ENCODE assay signal across 14 cellular contexts in genomic region chr1:75722966-75723365, GRCh38. TPM values are rescaled to one million over a fixed set of nuclear protein-coding genes. Genes with fewer than 3 reads are reported as not detected.
DNase-seq lines count a peak whose midpoint lies in the region; ATAC-seq, FAIRE-seq and TF ChIP-seq lines count a peak whose summit lies in the region.
"Had no signal": no experiment of that assay in that cellular context is flagged by ENCODE, and none has a peak within 500 bp of the region (broad histone marks: within the 10 kb centered on the region; RNA-seq: fewer than 3 reads in every experiment).

No MANE protein-coding gene starts in this region.

- WGBS in HepG2 (ENCODE audit: low lambda C conversion rate), result 97% methylated on average over 9 of the region's 9 CpGs
- 99% methylated on average over 9 of the region's 9 CpGs for WGBS in right lobe of liver (ENCODE audit: insufficient coverage, low coverage, low lambda C conversion rate, missing lambda C conversion rate)

- H3K4me1 ChIP-seq in HepG2 (ENCODE audit: insufficient read depth, low read length) (peaks cover 39% of the 10 kb centered on the region), right lobe of liver (peaks cover 0 to 19% (median 2%) of the 10 kb centered on the region in 4 donors)

- POLR2A ChIA-PET in HepG2 (lab: Yijun Ruan, JAX), result interaction anchor here (0.8 to 2.1 kb wide), 4 partner anchors 45 to 68 kb away, joined by 3 to 21 read pairs (median 8); partner anchors contain the start of gene RABGGTB

- peaks cover 2% of the 10 kb centered on the region for H3K36me3 Mint-ChIP-seq in activated T-helper 1 cell treated with anti-CD3 and anti-CD28 coated beads, Interleukin-12 subunit alpha, Interleukin-12 subunit beta, Interleukin-2, Interleukin-4 antibody, amounts not matched to agents 30 ng/mL and 10 ng/mL and 1 ng/mL, durations not matched to agents 14 hours and 24 hours and 36 hours (ENCODE audit: low read depth)
- H3K36me3 Mint-ChIP-seq in memory B cell, result no peaks in the 10 kb centered on the region

- H3K4me2 ChIP-seq in HepG2 (ENCODE audit: low read depth, low read length), result peak overlapping the region; percentile 82

- intact Hi-C loops in HepG2 (cut with micrococcal nuclease; ENCODE audit: unreplicated experiment), result no loop called here
- intact Hi-C loops in right lobe of liver (cut with DNase I), result loop anchor here in 1 of 2 donors (10.0 kb wide), 1 partner anchor 62 kb away; the partner anchor contains the start of gene RABGGTB
- intact Hi-C loops in activated T-helper 1 cell treated with anti-CD3 and anti-CD28 coated beads, Interleukin-12 subunit alpha, Interleukin-12 subunit beta, Interleukin-2, Interleukin-4 antibody, amounts not matched to agents 30 ng/mL and 10 ng/mL and 1 ng/mL, durations not matched to agents 14 hours and 24 hours and 36 hours (cut with micrococcal nuclease), result loop anchor here (2.0 to 10.0 kb wide), 3 partner anchors 552 to 1524 kb away; partner anchors contain the start of genes FPGT, LRRIQ3 and PIGK
- intact Hi-C loops in sciatic nerve (cut with DNase I), result no loop called here

- H3K9me3 Mint-ChIP-seq in activated T-helper 1 cell treated with anti-CD3 and anti-CD28 coated beads, Interleukin-12 subunit alpha, Interleukin-12 subunit beta, Interleukin-2, Interleukin-4 antibody, amounts not matched to agents 30 ng/mL and 10 ng/mL and 1 ng/mL, durations not matched to agents 14 hours and 24 hours and 36 hours, result no peaks in the 10 kb centered on the region
- H3K9me3 Mint-ChIP-seq in memory B cell, result no peaks in the 10 kb centered on the region

- H3K4me1 Mint-ChIP-seq in activated T-helper 1 cell treated with anti-CD3 and anti-CD28 coated beads, Interleukin-12 subunit alpha, Interleukin-12 subunit beta, Interleukin-2, Interleukin-4 antibody, amounts not matched to agents 30 ng/mL and 10 ng/mL and 1 ng/mL, durations not matched to agents 14 hours and 24 hours and 36 hours (ENCODE audit: low read depth), result peaks cover 28% of the 10 kb centered on the region
- H3K4me1 Mint-ChIP-seq in memory B cell, result peaks cover 22% of the 10 kb centered on the region

- H3K27ac Mint-ChIP-seq in activated T-helper 1 cell treated with anti-CD3 and anti-CD28 coated beads, Interleukin-12 subunit alpha, Interleukin-12 subunit beta, Interleukin-2, Interleukin-4 antibody, amounts not matched to agents 30 ng/mL and 10 ng/mL and 1 ng/mL, durations not matched to agents 14 hours and 24 hours and 36 hours, result no peak overlapping the region
- peak overlapping the region; percentile 98 for H3K27ac Mint-ChIP-seq in memory B cell

- FAIRE-seq in HepG2 (lab: Jason Lieb, UNC), result no peak
- FAIRE-seq: TTC549 had no signal

- peaks cover 8% of the 10 kb centered on the region; the same call in 1 of the 2 replicates for H4K20me1 ChIP-seq in HepG2 (ENCODE audit: insufficient read depth, low read length)

- peak overlapping the region; percentile 100 for H3K4me3 Mint-ChIP-seq in activated T-helper 1 cell treated with anti-CD3 and anti-CD28 coated beads, Interleukin-12 subunit alpha, Interleukin-12 subunit beta, Interleukin-2, Interleukin-4 antibody, amounts not matched to agents 30 ng/mL and 10 ng/mL and 1 ng/mL, durations not matched to agents 14 hours and 24 hours and 36 hours
- H3K4me3 Mint-ChIP-seq in memory B cell, result peak overlapping the region; percentile 100

- H3K79me2 ChIP-seq in HepG2 (ENCODE audit: insufficient read depth, low read length), result peaks cover 29% of the 10 kb centered on the region

- H3K27me3 ChIP-seq in HepG2 (ENCODE audit: control insufficient read depth in 1 of 2, insufficient read depth in 2 of 2, low read length in 2 of 2) (no peaks in the 10 kb centered on the region), right lobe of liver (no peaks in the 10 kb centered on the region)
- H3K27me3 ChIP-seq: transverse colon had no signal

- H3K9me3 ChIP-seq in HepG2 (ENCODE audit: low read length) (no peaks in the 10 kb centered on the region), right lobe of liver (no peaks in the 10 kb centered on the region)
- H3K9me3 ChIP-seq: Caco-2, lower lobe of right lung, transverse colon had no signal

- H3K27me3 Mint-ChIP-seq in activated T-helper 1 cell treated with anti-CD3 and anti-CD28 coated beads, Interleukin-12 subunit alpha, Interleukin-12 subunit beta, Interleukin-2, Interleukin-4 antibody, amounts not matched to agents 30 ng/mL and 10 ng/mL and 1 ng/mL, durations not matched to agents 14 hours and 24 hours and 36 hours (ENCODE audit: insufficient read depth), result no peaks in the 10 kb centered on the region
- H3K27me3 Mint-ChIP-seq in memory B cell, result no peaks in the 10 kb centered on the region

- no peak overlapping the region for H3K4me3 ChIP-seq in HepG2 (replicated peaks in 1 of 3; ENCODE audit: insufficient read depth in 1 of 3, low read depth in 2 of 3, low read length in 3 of 3)
- no peak overlapping the region for H3K4me3 ChIP-seq in right lobe of liver

- TF ChIP-seq EP300 in HepG2 (IDR thresholded peaks at IDR 0.05; ENCODE audit: low read depth in 2 of 2, low read length in 2 of 2) (no peak), HepG2 (CRISPR knock-in tag; IDR thresholded peaks at IDR 0.05; ENCODE audit: borderline replicate concordance) (no peak)

- DNase-seq in HepG2 (ENCODE audit: low spot score) (no peak), right lobe of liver (no peak), memory B cell (ENCODE audit: low spot score in 2 of 2) (no peak), AG08396 (ENCODE audit: low spot score) (no peak), DMS53 (lab: John Stamatoyannopoulos, UW) (no peak), sciatic nerve (ENCODE audit: low spot score) (no peak), NCI-H345 (lab: John Stamatoyannopoulos, UW) (no peak)
- DNase-seq in activated T-helper 1 cell treated with anti-CD3 and anti-CD28 coated beads, Interleukin-12 subunit alpha, Interleukin-12 subunit beta, Interleukin-2, Interleukin-4 antibody, amounts not matched to agents 30 ng/mL and 10 ng/mL and 1 ng/mL, durations not matched to agents 14 hours and 24 hours and 36 hours (ENCODE audit: low spot score), result no peak
- DNase-seq: activated gamma-delta T cell, Caco-2, Karpas-422, lower lobe of right lung, transverse colon had no signal

- H3K9ac ChIP-seq in HepG2 (ENCODE audit: insufficient read depth, low read depth, low read length), result no peak overlapping the region

- no TSS peak for BruUV-seq in HepG2 (replicated peaks; lab: Mats Ljungman, UMichigan)

- CTCF ChIA-PET in HepG2 (lab: Yijun Ruan, JAX; ENCODE audit: low intra/inter-chr PET ratio, low total read pairs), result no interaction called here

- TF ChIP-seq RAD21 in HepG2 (CRISPR knock-in tag; IDR thresholded peaks at IDR 0.05), result no peak

- no peak overlapping the region for H2AFZ ChIP-seq in HepG2 (ENCODE audit: low read length)

- TF ChIP-seq POLR2A in HepG2 (IDR thresholded peaks at IDR 0.05; ENCODE audit: insufficient read depth in 1 of 2, low read depth in 2 of 2, low read length in 2 of 2), result no peak
- no peak for TF ChIP-seq POLR2A in right lobe of liver (IDR thresholded peaks at IDR 0.05)

- H3K27ac ChIP-seq in HepG2 (ENCODE audit: extremely low read length, insufficient read depth, low read length), result no peak overlapping the region
- H3K27ac ChIP-seq in right lobe of liver, result no peak overlapping the region

- in situ Hi-C loops in HepG2 (cut with HindIII; ENCODE audit: extremely low pct_ligation_motif_present, low pct_unique_long_range_greater_than_20kb), result no loop called here

- H3K36me3 ChIP-seq in HepG2 (replicated peaks in 1 of 2; ENCODE audit: control insufficient read depth in 1 of 2, insufficient read depth in 2 of 2, low read length in 2 of 2) (no peaks in the 10 kb centered on the region), right lobe of liver (no peaks in the 10 kb centered on the region)
- H3K36me3 ChIP-seq: lower lobe of right lung, transverse colon had no signal

- ATAC-seq in HepG2 (no peak), right lobe of liver (no peak), memory B cell (ENCODE audit: low read depth) (no peak), sciatic nerve (no peak)
- ATAC-seq: lower lobe of right lung had no signal

- TF ChIP-seq CTCF in HepG2 (CRISPR knock-in tag; IDR thresholded peaks at IDR 0.05) (no peak), right lobe of liver (IDR thresholded peaks at IDR 0.05) (no peak)

TF ChIP-seq in HepG2, 621 proteins besides CTCF, POLR2A, EP300 and RAD21:
- TF ChIP-seq ATF7 (IDR thresholded peaks at IDR 0.05) (no peak), ATF7 (CRISPR knock-in tag; IDR thresholded peaks at IDR 0.05) (no peak), ZBTB38 (CRISPR knock-in tag; IDR thresholded peaks at IDR 0.05) (peak; percentile 66; the same call in 1 of the 2 replicates), ZNF709 (CRISPR knock-in tag; IDR thresholded peaks at IDR 0.05) (no peak)
TF ChIP-seq in HepG2: peak in this region for 1.

RNA-seq across cellular contexts. Expression of gene ACADM, which starts 1.5 kb away (rescaled TPM):
- total RNA-seq in HepG2 (2016; rRNA removed; fragmentation: Illumina TruSeq; extraction: Trizol) (92.2 and 133 TPM in 2 replicates), right lobe of liver (100 to 1,000 TPM in 4 of 6 experiments, 10 to 100 TPM in 2; 71.9 to 168 (median 124) TPM), sciatic nerve (45.7 TPM)
- 22.1 and 22.6 TPM in 2 replicates for total RNA-seq in HepG2 (2016; cell fraction: cytosol; rRNA removed; fragmentation: Illumina TruSeq; extraction: Trizol; ENCODE audit: low read depth)
- 91.7 and 143 TPM in 2 replicates for total RNA-seq in HepG2 (2016; cell fraction: insoluble cytoplasmic fraction; rRNA removed; fragmentation: Illumina TruSeq; extraction: Trizol)
- 24.5 and 27.9 TPM in 2 replicates for total RNA-seq in HepG2 (2016; cell fraction: membrane; rRNA removed; fragmentation: Illumina TruSeq; extraction: Trizol)
- total RNA-seq in HepG2 (2016; cell fraction: nucleus; rRNA removed; fragmentation: Illumina TruSeq; extraction: Trizol), result 52.8 and 55.5 TPM in 2 replicates
- 37.1 and 43.7 TPM in 2 replicates for polyA plus RNA-seq in HepG2 (2011; rRNA removed)
- polyA plus RNA-seq in HepG2 (2011; cell fraction: cytosol; rRNA removed), result 19.2 and 30.6 TPM in 2 replicates
- 16.8 and 25.8 TPM in 2 replicates for polyA plus RNA-seq in HepG2 (2011; cell fraction: nucleus; rRNA removed)
- 65.4 and 101 TPM in 2 replicates for polyA plus RNA-seq in HepG2 (2012)
- polyA plus RNA-seq in HepG2 (2016; cell fraction: cytosol; fragmentation: Illumina TruSeq; extraction: Trizol; ENCODE audit: low read depth), result 7.0 and 7.2 TPM in 2 replicates
- polyA plus RNA-seq in HepG2 (2016; cell fraction: insoluble cytoplasmic fraction; fragmentation: Illumina TruSeq; extraction: Trizol; ENCODE audit: low read depth), result 113 and 123 TPM in 2 replicates
- 14.2 and 14.7 TPM in 2 replicates for polyA plus RNA-seq in HepG2 (2016; cell fraction: membrane; fragmentation: Illumina TruSeq; extraction: Trizol; ENCODE audit: low read depth)
- polyA plus RNA-seq in HepG2 (2016; cell fraction: nucleus; fragmentation: Illumina TruSeq; extraction: Trizol; ENCODE audit: insufficient read depth, low read depth), result 45.9 and 47.6 TPM in 2 replicates
- 7.9 and 12.5 TPM in 2 replicates for polyA minus RNA-seq in HepG2 (2011; rRNA and poly(A)+ RNA removed; ENCODE audit: low replicate concordance)
- polyA minus RNA-seq in HepG2 (2011; cell fraction: cytosol; rRNA and poly(A)+ RNA removed), result 18.5 and 23.1 TPM in 2 replicates
- polyA minus RNA-seq in HepG2 (2011; cell fraction: nucleus; rRNA and poly(A)+ RNA removed), result 85.0 and 85.5 TPM in 2 replicates
- total RNA-seq in activated T-helper 1 cell treated with anti-CD3 and anti-CD28 coated beads, Interleukin-12 subunit alpha, Interleukin-12 subunit beta, Interleukin-2, Interleukin-4 antibody, amounts not matched to agents 30 ng/mL and 10 ng/mL and 1 ng/mL, durations not matched to agents 14 hours and 24 hours and 36 hours, result 53.2 and 54.8 TPM in 2 replicates
